In the genomic region with DNA sequence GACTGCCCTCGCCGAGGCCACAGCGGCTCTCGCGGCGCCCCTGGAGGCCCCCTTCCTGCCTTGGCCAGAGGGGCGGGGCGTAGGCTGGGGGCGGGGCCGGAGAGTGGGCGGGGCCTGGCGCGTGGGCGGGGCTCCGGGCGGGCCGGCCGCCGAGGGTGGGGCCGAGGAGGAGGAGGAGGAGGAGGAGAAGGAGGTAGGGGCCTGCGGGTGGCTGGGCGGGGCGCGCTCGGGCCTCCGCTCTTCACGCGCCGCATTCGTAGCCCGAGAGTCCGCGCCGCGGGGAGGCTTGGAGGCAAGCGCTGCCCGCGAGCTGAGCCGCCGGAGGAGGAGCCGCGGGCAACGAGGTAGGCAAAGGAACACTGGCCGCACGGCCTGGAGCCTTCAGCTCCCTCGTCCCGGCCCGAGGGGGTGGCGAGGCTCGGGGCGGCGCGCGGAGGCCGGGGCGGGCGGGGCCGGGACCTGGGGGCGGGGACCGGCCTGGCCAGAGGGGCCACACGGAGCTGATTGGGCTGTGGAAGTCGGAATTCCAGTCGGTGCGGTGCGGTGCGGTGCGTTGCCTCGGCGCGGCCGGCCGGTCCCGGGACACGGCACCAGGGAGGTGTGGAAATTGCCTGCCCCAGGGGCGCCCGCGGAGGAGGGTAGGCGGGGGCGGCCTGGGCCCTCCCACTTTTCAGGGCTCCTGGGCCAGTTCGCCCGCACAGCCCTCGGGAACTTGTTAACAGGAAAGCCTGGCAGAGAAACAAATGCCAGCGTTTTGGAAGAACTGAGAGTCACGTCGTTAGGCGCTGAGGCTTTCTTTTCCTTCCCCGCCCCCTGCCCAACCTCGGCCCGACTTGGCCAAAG, we compare ENCODE assay signal across 8 cellular contexts. TPM values are rescaled to one million over a fixed set of nuclear protein-coding genes. Genes with fewer than 3 reads are reported as not detected.
A peak's percentile ranks its signal among the peaks of the same experiment; 100 is the strongest.
DNase-seq lines count a peak whose midpoint lies in the region; ATAC-seq and TF ChIP-seq lines count a peak whose summit lies in the region.

Gene PPP2R3A, plus strand, starts transcription at position 223 of the 843 bp plus-strand sequence. CDS start 35,771 bp downstream, outside the sequence.

- peak; percentile 55 for DNase-seq in AG04450 (ENCODE audit: low read depth, low spot score)
- DNase-seq in GM19238 (ENCODE audit: insufficient read length, low spot score), result peak; percentile 44
- peak; percentile 89 for DNase-seq in NCI-H748 (lab: John Stamatoyannopoulos, UW; ENCODE audit: unreplicated experiment)
- DNase-seq in activated CD8-positive, alpha-beta memory T cell treated with anti-CD3 and anti-CD28 coated beads, Interleukin-2, amount 10 ng/mL, durations not matched to agents 7 days and 5 days, result peak; percentile 75
- DNase-seq in effector memory CD4-positive, alpha-beta T cell, result peak; percentile 33 to 52 (median 42)
- peak; percentile 86 to 87 for DNase-seq in lung microvascular endothelial cell (ENCODE audit: low read depth in 2 of 2)
- peak in 2 of 3 donors; percentile 36 to 48 for DNase-seq in stimulated activated CD4-positive, alpha-beta T cell treated with anti-CD3 and anti-CD28 coated beads, TNF-alpha, amount 100 ng/mL, for 1 hour (ENCODE audit: low read depth in 3 of 3, low spot score in 1 of 3)

- H3K27ac ChIP-seq in AG04450 (ENCODE audit: low read depth, low read length), result peak within 1 kb of the TSS; percentile 87
- H3K27ac ChIP-seq in effector memory CD4-positive, alpha-beta T cell (ENCODE audit: insufficient read depth, low read length, poor library complexity, severe bottlenecking), result no peak within 1 kb of the TSS

- POLR2A ChIA-PET in AG04450 (lab: Yijun Ruan, JAX), result interaction anchor here (0.6 to 1.8 kb wide), 3 partner anchors 77 to 821 kb away, joined by 3 to 10 read pairs (median 9); partner anchors contain the start of gene MSL2

- no peaks in the 10 kb centered on the region for H3K27me3 ChIP-seq in AG04450 (ENCODE audit: control insufficient read depth, insufficient read depth, low read length)
- no peaks in the 10 kb centered on the region for H3K27me3 ChIP-seq in effector memory CD4-positive, alpha-beta T cell (replicated peaks; ENCODE audit: control insufficient read depth, insufficient read depth, low read length, poor library complexity, severe bottlenecking)

- H3K9me3 Mint-ChIP-seq in activated CD8-positive, alpha-beta memory T cell treated with anti-CD3 and anti-CD28 coated beads, Interleukin-2, amount 10 ng/mL, durations not matched to agents 7 days and 5 days (ENCODE audit: low read depth), result no peaks in the 10 kb centered on the region

- CTCF ChIA-PET in AG04450 (lab: Charles Lee), result interaction anchor here (0.6 to 3.8 kb wide), 4 partner anchors 47 to 542 kb away, joined by 3 to 12 read pairs (median 4); no protein-coding TSS in a partner anchor
- CTCF ChIA-PET in activated CD8-positive, alpha-beta memory T cell treated with anti-CD3 and anti-CD28 coated beads, Interleukin-2, amount 10 ng/mL, durations not matched to agents 7 days and 5 days (lab: Charles Lee), result no interaction called here

- H3K4me1 Mint-ChIP-seq in activated CD8-positive, alpha-beta memory T cell treated with anti-CD3 and anti-CD28 coated beads, Interleukin-2, amount 10 ng/mL, durations not matched to agents 7 days and 5 days, result peaks cover 9% of the 10 kb centered on the region

- no peak within 1 kb of the TSS for H3K27ac Mint-ChIP-seq in activated CD8-positive, alpha-beta memory T cell treated with anti-CD3 and anti-CD28 coated beads, Interleukin-2, amount 10 ng/mL, durations not matched to agents 7 days and 5 days

- H3K36me3 ChIP-seq in effector memory CD4-positive, alpha-beta T cell (ENCODE audit: control insufficient read depth, insufficient read depth, low read length), result no peaks in the 10 kb centered on the region

- H3K4me3 Mint-ChIP-seq in activated CD8-positive, alpha-beta memory T cell treated with anti-CD3 and anti-CD28 coated beads, Interleukin-2, amount 10 ng/mL, durations not matched to agents 7 days and 5 days, result peak within 1 kb of the TSS; percentile 64

- H3K36me3 Mint-ChIP-seq in activated CD8-positive, alpha-beta memory T cell treated with anti-CD3 and anti-CD28 coated beads, Interleukin-2, amount 10 ng/mL, durations not matched to agents 7 days and 5 days, result no peaks in the 10 kb centered on the region

- no peak for TF ChIP-seq CTCF in AG04450 (IDR thresholded peaks at IDR 0.05; ENCODE audit: low read depth, low read length)

- H3K4me3 ChIP-seq in AG04450 (ENCODE audit: low read depth, low read length), result peak within 1 kb of the TSS; percentile 75
- H3K4me3 ChIP-seq in effector memory CD4-positive, alpha-beta T cell (ENCODE audit: insufficient read depth, low read depth, low read length, poor library complexity, severe bottlenecking), result peak within 1 kb of the TSS; percentile 64

- peaks cover 4% of the 10 kb centered on the region; the same call in 1 of the 2 replicates for H3K9me3 ChIP-seq in AG04450 (ENCODE audit: control insufficient read depth, insufficient read depth, low read length)
- H3K9me3 ChIP-seq in effector memory CD4-positive, alpha-beta T cell (ENCODE audit: control insufficient read depth, low read length), result no peaks in the 10 kb centered on the region

- peak; percentile 48 for ATAC-seq in HG03378 (IDR thresholded peaks at IDR 0.05; ENCODE audit: unreplicated experiment)
- peak; percentile 94 for ATAC-seq in activated CD8-positive, alpha-beta memory T cell treated with anti-CD3 and anti-CD28 coated beads, Interleukin-2, amount 10 ng/mL, durations not matched to agents 7 days and 5 days

- peaks cover 6% of the 10 kb centered on the region for H3K4me1 ChIP-seq in effector memory CD4-positive, alpha-beta T cell (ENCODE audit: control insufficient read depth, insufficient read depth, low read length, poor library complexity, severe bottlenecking)

- H3K27me3 Mint-ChIP-seq in activated CD8-positive, alpha-beta memory T cell treated with anti-CD3 and anti-CD28 coated beads, Interleukin-2, amount 10 ng/mL, durations not matched to agents 7 days and 5 days, result peaks cover 43% of the 10 kb centered on the region

RNA-seq across cellular contexts. Expression of gene PPP2R3A, which starts in this region (rescaled TPM):
- 19.8 and 26.6 TPM in 2 replicates for polyA plus RNA-seq in AG04450 (2011; rRNA removed)
- polyA minus RNA-seq in AG04450 (2011; rRNA and poly(A)+ RNA removed), result 34.1 and 52.2 TPM in 2 replicates
- under 1 TPM in 1 of 2 experiments, not detected in 1; 0.07 TPM for total RNA-seq in activated CD8-positive, alpha-beta memory T cell treated with anti-CD3 and anti-CD28 coated beads, Interleukin-2, amount 10 ng/mL, durations not matched to agents 7 days and 5 days
- total RNA-seq in lung microvascular endothelial cell, result 3.2 and 5.2 TPM in 2 replicates

Comparison
In these comparisons a context has a peak if more than half of its experiments do, and no peak if none do; other contexts are left out.
1. Peak in DNase-seq and ATAC-seq in activated CD8-positive, alpha-beta memory T cell treated with anti-CD3 and anti-CD28 coated beads, Interleukin-2, amount 10 ng/mL, durations not matched to agents 7 days and 5 days; RNA of the gene not detected or under 1 TPM.